In the genomic region with DNA sequence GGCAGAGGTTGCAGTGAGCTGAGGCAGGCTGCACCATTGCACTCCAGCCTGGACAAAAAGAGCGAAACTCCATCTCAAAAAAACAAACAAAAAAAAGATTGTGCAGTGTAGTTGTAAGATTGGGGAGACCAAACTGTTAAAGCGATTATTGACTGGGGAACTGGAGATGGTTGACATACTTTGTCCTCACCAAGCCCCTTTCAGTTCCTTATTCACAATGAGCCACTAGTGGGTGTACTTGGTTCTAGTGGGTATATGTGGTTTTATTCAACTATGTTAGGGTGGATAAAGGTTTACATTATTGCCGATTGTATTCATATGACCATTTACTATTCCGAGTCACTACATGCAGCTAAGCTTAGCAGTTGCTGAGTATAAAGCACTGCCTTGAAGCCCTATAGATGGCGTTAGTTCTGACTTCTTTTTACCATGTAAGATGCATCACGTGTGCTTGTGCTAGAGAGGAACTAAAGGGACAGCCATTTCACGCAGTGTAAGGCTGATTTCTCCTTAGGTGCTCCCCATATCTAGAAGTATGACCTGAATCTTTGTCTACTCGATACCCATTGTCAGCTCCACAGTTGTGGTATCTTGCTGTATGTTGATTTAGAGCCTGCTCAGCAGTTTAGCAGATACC, we compare ENCODE assay signal across 3 cellular contexts.
TF ChIP-seq lines count a peak whose summit lies in the region.

No MANE protein-coding gene starts in this region.

TF ChIP-seq in A549, 52 proteins besides CTCF, POLR2A, EP300 and RAD21:
- TF ChIP-seq TFCP2L1 (CRISPR knock-in tag; IDR thresholded peaks at IDR 0.05) (no peak), RNF2 (IDR thresholded peaks at IDR 0.05; ENCODE audit: borderline replicate concordance, low read depth) (no peak), MAFK (IDR thresholded peaks at IDR 0.05; ENCODE audit: partially characterized antibody) (peak; percentile 76), ZSCAN20 (CRISPR knock-in tag; IDR thresholded peaks at IDR 0.05) (no peak), PHF8 (IDR thresholded peaks at IDR 0.05; ENCODE audit: borderline replicate concordance, low read depth) (no peak), JUNB (IDR thresholded peaks at IDR 0.05) (no peak)
- TF ChIP-seq, protein P1, sequence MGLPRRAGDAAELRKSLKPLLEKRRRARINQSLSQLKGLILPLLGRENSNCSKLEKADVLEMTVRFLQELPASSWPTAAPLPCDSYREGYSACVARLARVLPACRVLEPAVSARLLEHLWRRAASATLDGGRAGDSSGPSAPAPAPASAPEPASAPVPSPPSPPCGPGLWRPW (IDR thresholded peaks at IDR 0.05): no peak

TF ChIP-seq in HCT116, 20 proteins besides CTCF, POLR2A, EP300 and RAD21:
- TF ChIP-seq JUND (IDR thresholded peaks at IDR 0.05) (no peak), POLR2AphosphoS5 (IDR thresholded peaks at IDR 0.05; ENCODE audit: low read depth, low read length) (no peak), CBX3 (IDR thresholded peaks at IDR 0.05; ENCODE audit: low read depth) (no peak), EZH2 (IDR thresholded peaks at IDR 0.05) (no peak), FOSL1 (IDR thresholded peaks at IDR 0.05; ENCODE audit: low read depth) (no peak), SP1 (IDR thresholded peaks at IDR 0.05; ENCODE audit: low read depth) (no peak), SRF (IDR thresholded peaks at IDR 0.05; ENCODE audit: low read depth) (no peak), ZFX (IDR thresholded peaks at IDR 0.05) (no peak), EGR1 (IDR thresholded peaks at IDR 0.05; ENCODE audit: low read depth) (no peak), CEBPB (IDR thresholded peaks at IDR 0.05; ENCODE audit: low read depth) (no peak), ELF1 (IDR thresholded peaks at IDR 0.05; ENCODE audit: borderline replicate concordance, low read depth) (no peak)
- TF ChIP-seq, protein P2, sequence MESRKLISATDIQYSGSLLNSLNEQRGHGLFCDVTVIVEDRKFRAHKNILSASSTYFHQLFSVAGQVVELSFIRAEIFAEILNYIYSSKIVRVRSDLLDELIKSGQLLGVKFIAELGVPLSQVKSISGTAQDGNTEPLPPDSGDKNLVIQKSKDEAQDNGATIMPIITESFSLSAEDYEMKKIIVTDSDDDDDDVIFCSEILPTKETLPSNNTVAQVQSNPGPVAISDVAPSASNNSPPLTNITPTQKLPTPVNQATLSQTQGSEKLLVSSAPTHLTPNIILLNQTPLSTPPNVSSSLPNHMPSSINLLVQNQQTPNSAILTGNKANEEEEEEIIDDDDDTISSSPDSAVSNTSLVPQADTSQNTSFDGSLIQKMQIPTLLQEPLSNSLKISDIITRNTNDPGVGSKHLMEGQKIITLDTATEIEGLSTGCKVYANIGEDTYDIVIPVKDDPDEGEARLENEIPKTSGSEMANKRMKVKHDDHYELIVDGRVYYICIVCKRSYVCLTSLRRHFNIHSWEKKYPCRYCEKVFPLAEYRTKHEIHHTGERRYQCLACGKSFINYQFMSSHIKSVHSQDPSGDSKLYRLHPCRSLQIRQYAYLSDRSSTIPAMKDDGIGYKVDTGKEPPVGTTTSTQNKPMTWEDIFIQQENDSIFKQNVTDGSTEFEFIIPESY (IDR thresholded peaks at IDR 0.05; ENCODE audit: extremely low read depth, insufficient replicate concordance, low read length): no peak
- TF ChIP-seq, protein P3, sequence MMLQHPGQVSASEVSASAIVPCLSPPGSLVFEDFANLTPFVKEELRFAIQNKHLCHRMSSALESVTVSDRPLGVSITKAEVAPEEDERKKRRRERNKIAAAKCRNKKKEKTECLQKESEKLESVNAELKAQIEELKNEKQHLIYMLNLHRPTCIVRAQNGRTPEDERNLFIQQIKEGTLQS (IDR thresholded peaks at IDR 0.05): no peak
- TF ChIP-seq, protein P4, sequence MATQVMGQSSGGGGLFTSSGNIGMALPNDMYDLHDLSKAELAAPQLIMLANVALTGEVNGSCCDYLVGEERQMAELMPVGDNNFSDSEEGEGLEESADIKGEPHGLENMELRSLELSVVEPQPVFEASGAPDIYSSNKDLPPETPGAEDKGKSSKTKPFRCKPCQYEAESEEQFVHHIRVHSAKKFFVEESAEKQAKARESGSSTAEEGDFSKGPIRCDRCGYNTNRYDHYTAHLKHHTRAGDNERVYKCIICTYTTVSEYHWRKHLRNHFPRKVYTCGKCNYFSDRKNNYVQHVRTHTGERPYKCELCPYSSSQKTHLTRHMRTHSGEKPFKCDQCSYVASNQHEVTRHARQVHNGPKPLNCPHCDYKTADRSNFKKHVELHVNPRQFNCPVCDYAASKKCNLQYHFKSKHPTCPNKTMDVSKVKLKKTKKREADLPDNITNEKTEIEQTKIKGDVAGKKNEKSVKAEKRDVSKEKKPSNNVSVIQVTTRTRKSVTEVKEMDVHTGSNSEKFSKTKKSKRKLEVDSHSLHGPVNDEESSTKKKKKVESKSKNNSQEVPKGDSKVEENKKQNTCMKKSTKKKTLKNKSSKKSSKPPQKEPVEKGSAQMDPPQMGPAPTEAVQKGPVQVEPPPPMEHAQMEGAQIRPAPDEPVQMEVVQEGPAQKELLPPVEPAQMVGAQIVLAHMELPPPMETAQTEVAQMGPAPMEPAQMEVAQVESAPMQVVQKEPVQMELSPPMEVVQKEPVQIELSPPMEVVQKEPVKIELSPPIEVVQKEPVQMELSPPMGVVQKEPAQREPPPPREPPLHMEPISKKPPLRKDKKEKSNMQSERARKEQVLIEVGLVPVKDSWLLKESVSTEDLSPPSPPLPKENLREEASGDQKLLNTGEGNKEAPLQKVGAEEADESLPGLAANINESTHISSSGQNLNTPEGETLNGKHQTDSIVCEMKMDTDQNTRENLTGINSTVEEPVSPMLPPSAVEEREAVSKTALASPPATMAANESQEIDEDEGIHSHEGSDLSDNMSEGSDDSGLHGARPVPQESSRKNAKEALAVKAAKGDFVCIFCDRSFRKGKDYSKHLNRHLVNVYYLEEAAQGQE (IDR thresholded peaks at IDR 0.05; ENCODE audit: low read depth): no peak
- TF ChIP-seq, protein P5, sequence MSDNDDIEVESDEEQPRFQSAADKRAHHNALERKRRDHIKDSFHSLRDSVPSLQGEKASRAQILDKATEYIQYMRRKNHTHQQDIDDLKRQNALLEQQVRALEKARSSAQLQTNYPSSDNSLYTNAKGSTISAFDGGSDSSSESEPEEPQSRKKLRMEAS (IDR thresholded peaks at IDR 0.05): no peak

TF ChIP-seq in WTC11, 78 proteins besides CTCF, POLR2A, EP300 and RAD21:
- TF ChIP-seq, protein P6, sequence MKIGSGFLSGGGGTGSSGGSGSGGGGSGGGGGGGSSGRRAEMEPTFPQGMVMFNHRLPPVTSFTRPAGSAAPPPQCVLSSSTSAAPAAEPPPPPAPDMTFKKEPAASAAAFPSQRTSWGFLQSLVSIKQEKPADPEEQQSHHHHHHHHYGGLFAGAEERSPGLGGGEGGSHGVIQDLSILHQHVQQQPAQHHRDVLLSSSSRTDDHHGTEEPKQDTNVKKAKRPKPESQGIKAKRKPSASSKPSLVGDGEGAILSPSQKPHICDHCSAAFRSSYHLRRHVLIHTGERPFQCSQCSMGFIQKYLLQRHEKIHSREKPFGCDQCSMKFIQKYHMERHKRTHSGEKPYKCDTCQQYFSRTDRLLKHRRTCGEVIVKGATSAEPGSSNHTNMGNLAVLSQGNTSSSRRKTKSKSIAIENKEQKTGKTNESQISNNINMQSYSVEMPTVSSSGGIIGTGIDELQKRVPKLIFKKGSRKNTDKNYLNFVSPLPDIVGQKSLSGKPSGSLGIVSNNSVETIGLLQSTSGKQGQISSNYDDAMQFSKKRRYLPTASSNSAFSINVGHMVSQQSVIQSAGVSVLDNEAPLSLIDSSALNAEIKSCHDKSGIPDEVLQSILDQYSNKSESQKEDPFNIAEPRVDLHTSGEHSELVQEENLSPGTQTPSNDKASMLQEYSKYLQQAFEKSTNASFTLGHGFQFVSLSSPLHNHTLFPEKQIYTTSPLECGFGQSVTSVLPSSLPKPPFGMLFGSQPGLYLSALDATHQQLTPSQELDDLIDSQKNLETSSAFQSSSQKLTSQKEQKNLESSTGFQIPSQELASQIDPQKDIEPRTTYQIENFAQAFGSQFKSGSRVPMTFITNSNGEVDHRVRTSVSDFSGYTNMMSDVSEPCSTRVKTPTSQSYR (CRISPR knock-in tag; IDR thresholded peaks at IDR 0.05): no peak
- TF ChIP-seq, protein P7, sequence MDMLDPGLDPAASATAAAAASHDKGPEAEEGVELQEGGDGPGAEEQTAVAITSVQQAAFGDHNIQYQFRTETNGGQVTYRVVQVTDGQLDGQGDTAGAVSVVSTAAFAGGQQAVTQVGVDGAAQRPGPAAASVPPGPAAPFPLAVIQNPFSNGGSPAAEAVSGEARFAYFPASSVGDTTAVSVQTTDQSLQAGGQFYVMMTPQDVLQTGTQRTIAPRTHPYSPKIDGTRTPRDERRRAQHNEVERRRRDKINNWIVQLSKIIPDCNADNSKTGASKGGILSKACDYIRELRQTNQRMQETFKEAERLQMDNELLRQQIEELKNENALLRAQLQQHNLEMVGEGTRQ (CRISPR knock-in tag; IDR thresholded peaks at IDR 0.05): 0 out of 2 replicates have a peak, but pooled peaks have one; percentile 17
- TF ChIP-seq ZNF263 (CRISPR knock-in tag; IDR thresholded peaks at IDR 0.05; ENCODE audit: low read depth): no peak
